ENCODE assay signal across 29 cellular contexts in genomic region chr9:94685359-94685758, GRCh38. TPM values are rescaled to one million over a fixed set of nuclear protein-coding genes. Genes with fewer than 3 reads are reported as not detected.
"Had no signal": no experiment of that assay in that cellular context is flagged by ENCODE, and none has a peak within 500 bp of the region (broad histone marks: within the 10 kb centered on the region; RNA-seq: fewer than 3 reads in every experiment).

No MANE protein-coding gene starts in this region.

- H3K4me3 Mint-ChIP-seq: immature natural killer cell; natural killer cell; nephron progenitor cell; neural progenitor cell; stimulated activated naive CD8-positive, alpha-beta T cell treated with anti-CD3 and anti-CD28 coated beads, Interleukin-15, Interleukin-2, amounts not matched to agents 100 ng/mL and 50 ng/mL, for 24 hours; type B pancreatic cell had no signal

- H3K27ac Mint-ChIP-seq: immature natural killer cell; natural killer cell; nephron progenitor cell; neural progenitor cell; stimulated activated naive CD8-positive, alpha-beta T cell treated with anti-CD3 and anti-CD28 coated beads, Interleukin-15, Interleukin-2, amounts not matched to agents 100 ng/mL and 50 ng/mL, for 24 hours; type B pancreatic cell had no signal

- H3K27ac ChIP-seq: left lung, lower lobe of right lung, neural progenitor cell, neutrophil, parathyroid adenoma, right atrium auricular region, suprapubic skin, thoracic aorta, tibial nerve, uterus had no signal

- ATAC-seq: left colon, left lung, lower lobe of right lung, natural killer cell had no signal

- H3K4me1 ChIP-seq: left lung, lower lobe of right lung, neural progenitor cell, parathyroid adenoma, suprapubic skin, uterus had no signal

- H3K27me3 ChIP-seq: left lung, neural progenitor cell, right atrium auricular region, right lobe of liver, suprapubic skin, tibial nerve, uterus had no signal

- DNase-seq: hypothalamus; immature natural killer cell; kidney; left colon; left lung; lower lobe of right lung; mammary epithelial cell; mesenchymal stem cell; natural killer cell; nephron progenitor cell; occipital lobe; right lobe of liver; stimulated activated CD4-positive, alpha-beta T cell treated with anti-CD3 and anti-CD28 coated beads, Interleukin-1b, Interleukin-23, amount 100 ng/mL, for 48 hours; stimulated activated CD4-positive, alpha-beta T cell treated with anti-CD3 and anti-CD28 coated beads, Interleukin-2, amount 100 ng/mL, for 48 hours; stimulated activated CD4-positive, alpha-beta T cell treated with anti-CD3 and anti-CD28 coated beads, Interleukin-4, amount 100 ng/mL, for 4 hours; stimulated activated CD8-positive, alpha-beta memory T cell treated with anti-CD3 and anti-CD28 coated beads, Interleukin-4, amount 100 ng/mL, for 48 hours; stimulated activated naive CD4-positive, alpha-beta T cell; uterus had no signal

- H3K4me1 Mint-ChIP-seq: immature natural killer cell had no signal

- H3K36me3 Mint-ChIP-seq: immature natural killer cell, natural killer cell, neural progenitor cell, type B pancreatic cell had no signal

- H3K9me3 Mint-ChIP-seq: immature natural killer cell; natural killer cell; nephron progenitor cell; neural progenitor cell; stimulated activated naive CD8-positive, alpha-beta T cell treated with anti-CD3 and anti-CD28 coated beads, Interleukin-15, Interleukin-2, amounts not matched to agents 100 ng/mL and 50 ng/mL, for 24 hours; type B pancreatic cell had no signal

- H3K27me3 Mint-ChIP-seq: type B pancreatic cell had no signal

RNA-seq across cellular contexts. Expression of gene FBP1, which starts 46.0 kb away (rescaled TPM):
- total RNA-seq: occipital lobe, osteocyte, skeletal muscle tissue had no signal
